ENCODE assay signal across 1 cellular context in genomic region chr7:149196705-149197171, GRCh38.
TF ChIP-seq lines count a peak whose summit lies in the region.

No MANE protein-coding gene starts in this region.

TF ChIP-seq in endothelial cell of umbilical vein, 7 proteins besides CTCF, POLR2A, EP300 and RAD21:
- TF ChIP-seq EZH2 (IDR thresholded peaks at IDR 0.05; ENCODE audit: borderline replicate concordance, low read depth, low read length, severe bottlenecking): no peak
- TF ChIP-seq JUN (IDR thresholded peaks at IDR 0.05; ENCODE audit: borderline replicate concordance, insufficient read depth, insufficient read length, low read depth): no peak
